In genomic region chr1:220176540-220176939, GRCh38 we compare ENCODE assay signal across 1 cellular context.
TF ChIP-seq lines count a peak whose summit lies in the region.

No MANE protein-coding gene starts in this region.

TF ChIP-seq in K562, 482 proteins besides CTCF, POLR2A, EP300 and RAD21:
- TF ChIP-seq BRD4 (IDR thresholded peaks at IDR 0.05) = no peak
- no peak for TF ChIP-seq E2F6 (IDR thresholded peaks at IDR 0.05; ENCODE audit: borderline replicate concordance in 1 of 2, extremely low read depth in 1 of 2, insufficient read depth in 1 of 2, insufficient read length in 1 of 2, low read depth in 1 of 2, low read length in 1 of 2, poor library complexity in 1 of 2, severe bottlenecking in 1 of 2)
- TF ChIP-seq TAF15 (IDR thresholded peaks at IDR 0.05; ENCODE audit: low read depth, low read length) = no peak
- TF ChIP-seq ZC3H11A (IDR thresholded peaks at IDR 0.05; ENCODE audit: low read depth, low read length) = no peak
- no peak for TF ChIP-seq MCM2 (IDR thresholded peaks at IDR 0.05; ENCODE audit: low read depth)
- 0 out of 2 replicates have a peak, but pooled peaks have one; percentile 2 for TF ChIP-seq USF2 (CRISPR knock-in tag; IDR thresholded peaks at IDR 0.05)
- TF ChIP-seq RBM34 (IDR thresholded peaks at IDR 0.05; ENCODE audit: borderline replicate concordance, insufficient read depth, low read length) = no peak
- no peak for TF ChIP-seq ZBTB7A (IDR thresholded peaks at IDR 0.05; ENCODE audit: borderline replicate concordance, control insufficient read depth, low read depth, low read length)
- TF ChIP-seq VEZF1 (CRISPR knock-in tag; IDR thresholded peaks at IDR 0.05) = 0 out of 2 replicates have a peak, but pooled peaks have one; percentile 22
- TF ChIP-seq HSF4 (CRISPR knock-in tag; IDR thresholded peaks at IDR 0.05; ENCODE audit: borderline replicate concordance) = no peak
- TF ChIP-seq KLF6 (CRISPR knock-in tag; IDR thresholded peaks at IDR 0.05; ENCODE audit: borderline replicate concordance) = no peak
- TF ChIP-seq SMAD3 (CRISPR knock-in tag; conservative IDR thresholded peaks at IDR 0.05) = no peak
- TF ChIP-seq DIDO1 (tag; IDR thresholded peaks at IDR 0.05; ENCODE audit: low read depth) = no peak
- TF ChIP-seq GTF2E2 (tag; IDR thresholded peaks at IDR 0.05) = no peak
- 0 out of 2 replicates have a peak, but pooled peaks have one; percentile 12 for TF ChIP-seq MAX (CRISPR knock-in tag; IDR thresholded peaks at IDR 0.05)
- no peak for TF ChIP-seq RNF219 (CRISPR knock-in tag; IDR thresholded peaks at IDR 0.05)
- TF ChIP-seq ZNF586 (CRISPR knock-in tag; conservative IDR thresholded peaks at IDR 0.05) = no peak
- TF ChIP-seq CEBPZ (IDR thresholded peaks at IDR 0.05; ENCODE audit: borderline replicate concordance, low read depth, low read length) = no peak
- TF ChIP-seq GTF2B (IDR thresholded peaks at IDR 0.05; ENCODE audit: extremely low read depth, insufficient read length) = no peak
- peak; percentile 62 for TF ChIP-seq CBFA2T3 (IDR thresholded peaks at IDR 0.05)
- no peak for TF ChIP-seq ETS2 (tag; IDR thresholded peaks at IDR 0.05; ENCODE audit: borderline replicate concordance, poor library complexity, severe bottlenecking)
- TF ChIP-seq HOXB6 (CRISPR knock-in tag; IDR thresholded peaks at IDR 0.05; ENCODE audit: borderline replicate concordance) = no peak
- no peak for TF ChIP-seq ZNF551 (CRISPR knock-in tag; IDR thresholded peaks at IDR 0.05)
- no peak for TF ChIP-seq ZNF282 (CRISPR knock-in tag; IDR thresholded peaks at IDR 0.05)
- TF ChIP-seq CBFA2T2 (conservative IDR thresholded peaks at IDR 0.05) = peak; percentile 50
- TF ChIP-seq MGA (IDR thresholded peaks at IDR 0.05) = no peak
- TF ChIP-seq TCF3 (CRISPR knock-in tag; IDR thresholded peaks at IDR 0.05) = peak; percentile 25; the same call in 1 of the 2 replicates
- TF ChIP-seq DNMT1 (IDR thresholded peaks at IDR 0.05) = no peak
